Comparison of ENCODE assay signal across 20 cellular contexts in the genomic region with DNA sequence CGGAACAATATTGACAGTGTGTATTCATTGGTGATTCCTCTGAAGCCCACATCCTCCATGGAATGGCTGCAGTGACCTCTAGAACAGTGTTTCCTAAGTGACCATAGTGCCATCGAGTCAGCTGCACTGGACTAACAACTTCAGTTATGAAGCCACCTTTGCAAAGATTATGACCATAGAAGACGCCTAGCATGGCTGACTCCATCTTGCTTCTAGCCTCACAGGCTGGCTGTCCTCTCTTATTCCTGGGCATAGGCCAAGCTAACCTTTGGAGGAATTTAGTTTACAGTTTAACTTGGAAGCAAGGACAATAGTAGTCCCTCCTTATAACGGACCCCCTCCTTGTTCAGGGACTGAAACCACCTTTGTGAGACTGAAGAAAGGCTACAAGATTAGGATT. TPM values are rescaled to one million over a fixed set of nuclear protein-coding genes. Genes with fewer than 3 reads are reported as not detected.
DNase-seq lines count a peak whose midpoint lies in the region; ATAC-seq and TF ChIP-seq lines count a peak whose summit lies in the region.
"Had no signal": no experiment of that assay in that cellular context is flagged by ENCODE, and none has a peak within 500 bp of the region (broad histone marks: within the 10 kb centered on the region; RNA-seq: fewer than 3 reads in every experiment).

No MANE protein-coding gene starts in this region.

- TF ChIP-seq CTCF in PC-3 (conservative IDR thresholded peaks at IDR 0.05; ENCODE audit: low read depth, low read length), result no peak
- TF ChIP-seq CTCF in type B pancreatic cell (conservative IDR thresholded peaks at IDR 0.05), result no peak

- H3K4me3 ChIP-seq in PC-3 (ENCODE audit: low read length), result no peak overlapping the region
- H3K4me3 ChIP-seq in duodenal mucosa (ENCODE audit: low read depth in 1 of 2, low read length in 2 of 2), result no peak overlapping the region
- H3K4me3 ChIP-seq: ascending aorta, left lung, ovary, right atrium auricular region, thyroid gland had no signal

- H3K4me2 ChIP-seq in PC-3 (ENCODE audit: low read length), result no peak overlapping the region

- peak overlapping the region in 4 of 6 donors; percentile 44 to 85 (median 72) for H3K27ac Mint-ChIP-seq in naive B cell
- peak overlapping the region; percentile 71 for H3K27ac Mint-ChIP-seq in type B pancreatic cell
- H3K27ac Mint-ChIP-seq: activated naive CD4-positive, alpha-beta T cell treated with anti-CD3 and anti-CD28 coated beads, Interleukin-2, amount 10 ng/mL, durations not matched to agents 7 days and 5 days had no signal

- no TSS peak for BruUV-seq in PC-3 (replicated peaks; lab: Mats Ljungman, UMichigan)

- ATAC-seq in PC-3 (no peak), naive B cell (ENCODE audit: low read depth in 2 of 2) (no peak)
- ATAC-seq: activated T-cell treated with anti-CD3 and anti-CD28 coated beads, Interleukin-2, amount 50 U/mL, for 4 hours had no signal

- no peaks in the 10 kb centered on the region for H4K20me1 ChIP-seq in PC-3 (ENCODE audit: low read length)

- CTCF ChIA-PET in PC-3 (lab: Charles Lee), result no interaction called here

- peaks cover 19 to 37% (median 37%) of the 10 kb centered on the region in 3 donors for H3K27me3 Mint-ChIP-seq in naive B cell
- peaks cover 11% of the 10 kb centered on the region for H3K27me3 Mint-ChIP-seq in type B pancreatic cell

- DNase-seq in PC-3 (no peak), naive B cell (no peak), type B pancreatic cell (ENCODE audit: extremely low spot score, unreplicated experiment) (no peak), NCI-H774 (lab: John Stamatoyannopoulos, UW) (no peak), LoVo (ENCODE audit: low spot score) (no peak)
- DNase-seq in activated CD4-positive, alpha-beta T cell treated with anti-CD3 and anti-CD28 coated beads for 1 hour, result no peak
- DNase-seq: activated CD4-positive, CD25-positive, alpha-beta regulatory T cell treated with anti-CD3 and anti-CD28 coated beads, Interleukin-2, amount 50 U/mL, for 72 hours; activated naive CD4-positive, alpha-beta T cell treated with anti-CD3 and anti-CD28 coated beads, Interleukin-2, amount 10 ng/mL, durations not matched to agents 7 days and 5 days; activated T-cell treated with anti-CD3 and anti-CD28 coated beads, Interleukin-2, amount 50 U/mL, for 4 hours; Caco-2; effector memory CD4-positive, alpha-beta T cell; NCI-H1105 treated with DMSO at 0.1 percent for 48 hours; NCI-H2081 treated with DMSO at 0.1 percent for 48 hours; NCI-H510A; ovary; thyroid gland had no signal

- H3K9me3 Mint-ChIP-seq in naive B cell, result peaks cover 6 to 30% (median 16%) of the 10 kb centered on the region in 7 donors
- peaks cover 5% of the 10 kb centered on the region for H3K9me3 Mint-ChIP-seq in type B pancreatic cell

- H3K79me2 ChIP-seq in PC-3 (ENCODE audit: low read length), result no peaks in the 10 kb centered on the region

- H3K36me3 Mint-ChIP-seq in naive B cell (peaks cover 0 to 31% of the 10 kb centered on the region in 2 donors), type B pancreatic cell (no peaks in the 10 kb centered on the region)
- H3K36me3 Mint-ChIP-seq: activated naive CD4-positive, alpha-beta T cell treated with anti-CD3 and anti-CD28 coated beads, Interleukin-2, amount 10 ng/mL, durations not matched to agents 7 days and 5 days had no signal

- POLR2A ChIA-PET in PC-3 (lab: Charles Lee; ENCODE audit: unreplicated experiment), result no interaction called here

- no peak overlapping the region for H3K27ac ChIP-seq in PC-3 (ENCODE audit: low read length)
- peak overlapping the region; percentile 4 for H3K27ac ChIP-seq in duodenal mucosa (ENCODE audit: low read depth, low read length)
- H3K27ac ChIP-seq: ascending aorta, ovary, right atrium auricular region, thyroid gland had no signal

- H3K36me3 ChIP-seq in PC-3 (ENCODE audit: low read depth, low read length) (no peaks in the 10 kb centered on the region), duodenal mucosa (ENCODE audit: control insufficient read depth in 1 of 2, insufficient read depth in 2 of 2, low read length in 2 of 2) (no peaks in the 10 kb centered on the region)
- H3K36me3 ChIP-seq: ascending aorta, left lung, ovary, right atrium auricular region, thyroid gland had no signal

- H3K27me3 ChIP-seq in PC-3 (ENCODE audit: low read length) (no peaks in the 10 kb centered on the region), duodenal mucosa (ENCODE audit: control insufficient read depth in 1 of 2, insufficient read depth in 2 of 2, low read length in 2 of 2) (no peaks in the 10 kb centered on the region)
- H3K27me3 ChIP-seq: ascending aorta, left lung, ovary, right atrium auricular region, thyroid gland had no signal

- H3K4me1 ChIP-seq in PC-3 (ENCODE audit: insufficient read depth, low read length) (peaks cover 4% of the 10 kb centered on the region; the same call in 1 of the 2 replicates), duodenal mucosa (ENCODE audit: control insufficient read depth in 1 of 2, insufficient read depth in 2 of 2, low read length in 2 of 2) (peaks cover 7 to 8% of the 10 kb centered on the region in 2 donors)
- H3K4me1 ChIP-seq: ascending aorta, Caco-2, right atrium auricular region, thyroid gland had no signal

- intact Hi-C loops in PC-3 (cut with micrococcal nuclease), result no loop called here

- H2AFZ ChIP-seq in PC-3 (ENCODE audit: low read length), result 0 out of 2 replicates have a peak overlapping the region, but pooled peaks have one; percentile 18

- H3K4me3 Mint-ChIP-seq in naive B cell, result no peak overlapping the region
- H3K4me3 Mint-ChIP-seq in type B pancreatic cell, result no peak overlapping the region
- H3K4me3 Mint-ChIP-seq: activated naive CD4-positive, alpha-beta T cell treated with anti-CD3 and anti-CD28 coated beads, Interleukin-2, amount 10 ng/mL, durations not matched to agents 7 days and 5 days; activated T-cell treated with anti-CD3 and anti-CD28 coated beads, Interleukin-2, amount 50 U/mL, for 4 hours had no signal

- H3K9ac ChIP-seq in PC-3 (ENCODE audit: low read length), result no peak overlapping the region
- no peak overlapping the region for H3K9ac ChIP-seq in duodenal mucosa (ENCODE audit: low read depth in 1 of 2, low read length in 2 of 2)

- H3K4me1 Mint-ChIP-seq in naive B cell (peaks cover 13 to 24% (median 14%) of the 10 kb centered on the region in 3 donors), type B pancreatic cell (ENCODE audit: unreplicated experiment) (peaks cover 7% of the 10 kb centered on the region)
- H3K4me1 Mint-ChIP-seq: activated naive CD4-positive, alpha-beta T cell treated with anti-CD3 and anti-CD28 coated beads, Interleukin-2, amount 10 ng/mL, durations not matched to agents 7 days and 5 days had no signal

- H3K9me3 ChIP-seq in PC-3 (ENCODE audit: low read length) (no peaks in the 10 kb centered on the region), duodenal mucosa (ENCODE audit: control insufficient read depth in 1 of 2, low read length in 2 of 2) (no peaks in the 10 kb centered on the region)
- H3K9me3 ChIP-seq: ascending aorta, ovary, right atrium auricular region, thyroid gland had no signal

- no peaks in the 10 kb centered on the region for H3K9me2 ChIP-seq in PC-3 (replicated peaks; ENCODE audit: low read length)

- H3F3A ChIP-seq in PC-3 (ENCODE audit: low read length, unreplicated experiment), result no peaks in the 10 kb centered on the region

RNA-seq across cellular contexts. Expression of gene OSBPL11, which starts 37.3 kb away (rescaled TPM):
- total RNA-seq in PC-3 (2014; rRNA removed) (5.5 and 9.4 TPM in 2 replicates), type B pancreatic cell (ENCODE audit: low replicate concordance) (10.7 and 27.7 TPM in 2 replicates)
- polyA plus RNA-seq in naive B cell (ENCODE audit: low read depth in 6 of 6), result 10 to 100 TPM; 14.3 to 22.6 (median 17.0) TPM
